Comparison of ENCODE assay signal across 11 cellular contexts in the genomic region with DNA sequence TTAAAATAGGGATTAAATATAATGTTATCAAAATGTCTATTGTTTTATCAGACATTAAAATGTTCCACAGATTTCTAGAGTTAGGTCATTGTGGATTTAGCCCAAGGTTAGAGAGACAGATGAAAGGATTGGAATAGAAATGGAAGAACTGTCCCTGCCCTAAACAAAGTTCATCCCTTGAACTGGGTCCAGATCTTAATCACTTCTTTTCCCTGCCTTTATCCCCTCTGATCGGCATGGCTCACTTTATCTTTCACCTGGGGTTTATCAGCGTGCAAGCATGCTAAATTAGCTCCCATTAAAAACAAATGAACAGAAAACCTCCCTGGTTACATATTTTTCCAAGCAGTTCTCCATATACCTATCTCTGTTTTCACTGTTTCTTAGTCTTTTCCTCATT.
"Had no signal": no experiment of that assay in that cellular context is flagged by ENCODE, and none has a peak within 500 bp of the region (broad histone marks: within the 10 kb centered on the region; RNA-seq: fewer than 3 reads in every experiment).

No MANE protein-coding gene starts in this region.

- ATAC-seq: GM23338, HCT116 had no signal

- H3K36me3 ChIP-seq: HAP-1 had no signal

- H3K4me1 Mint-ChIP-seq: GM23338, H9 had no signal

- H3K4me2 ChIP-seq: GM23338 had no signal

- H3K4me1 ChIP-seq: HAP-1 had no signal

- H2AFZ ChIP-seq: GM23248, GM23338 had no signal

- H3K4me3 Mint-ChIP-seq: GM23338, H9, HFFc6 had no signal

- H3K27ac Mint-ChIP-seq: GM23338, H9, HFFc6 had no signal

- H3K9me3 Mint-ChIP-seq: HFFc6 had no signal

- H3K4me3 ChIP-seq: GM23248, GM23338, HAP-1 had no signal

- H3K9ac ChIP-seq: GM23248 had no signal

- H3K9me3 ChIP-seq: HAP-1 had no signal

- DNase-seq: GM23248, GOT3, H7, H9, HCEC 1CT, HFFc6 had no signal

- H3K27ac ChIP-seq: GM23248 had no signal

- FAIRE-seq: H1, H54 had no signal
